In genomic region chr11:124612567-124613245, GRCh38 we compare ENCODE assay signal across 26 cellular contexts. TPM values are rescaled to one million over a fixed set of nuclear protein-coding genes. Genes with fewer than 3 reads are reported as not detected.
DNase-seq lines count a peak whose midpoint lies in the region; ATAC-seq, FAIRE-seq and TF ChIP-seq lines count a peak whose summit lies in the region.
"Had no signal": no experiment of that assay in that cellular context is flagged by ENCODE, and none has a peak within 500 bp of the region (broad histone marks: within the 10 kb centered on the region; RNA-seq: fewer than 3 reads in every experiment).

No MANE protein-coding gene starts in this region.

- H3K36me3 ChIP-seq in BLaER1 treated with 17β-estradiol and CSF1 and Interleukin-3, amounts not matched to agents 10 nM and 100 nM, result no peaks in the 10 kb centered on the region
- H3K36me3 ChIP-seq in IMR-90 (ENCODE audit: control insufficient read depth, insufficient read depth, low read length) (no peaks in the 10 kb centered on the region), brain microvascular endothelial cell (replicated peaks) (no peaks in the 10 kb centered on the region), mesenchymal stem cell (ENCODE audit: control insufficient read depth in 1 of 2, insufficient read depth in 2 of 2, low read depth in 1 of 2, low read length in 2 of 2) (no peaks in the 10 kb centered on the region), mammary epithelial cell (ENCODE audit: insufficient read depth, low read length) (no peaks in the 10 kb centered on the region)
- H3K36me3 ChIP-seq: esophagus muscularis mucosa had no signal

- ATAC-seq in IMR-90 (ENCODE audit: low read depth) (peak; percentile 79), GM21576 (IDR thresholded peaks at IDR 0.05; ENCODE audit: unreplicated experiment) (no peak)
- ATAC-seq: HCT116, left lobe of liver, psoas muscle had no signal

- peaks cover 8 to 31% (median 27%) of the 10 kb centered on the region in 10 experiments; a peak in 19 of 20 replicates for H3K4me1 ChIP-seq in BLaER1 treated with 17β-estradiol and CSF1 and Interleukin-3, amounts not matched to agents 10 nM and 100 nM
- H3K4me1 ChIP-seq in IMR-90 (ENCODE audit: control insufficient read depth, insufficient read depth, low read length), result no peaks in the 10 kb centered on the region
- no peaks in the 10 kb centered on the region for H3K4me1 ChIP-seq in mesenchymal stem cell (ENCODE audit: control insufficient read depth, insufficient read depth, low read depth, low read length)
- no peaks in the 10 kb centered on the region for H3K4me1 ChIP-seq in mammary epithelial cell (ENCODE audit: insufficient read depth, low read length)
- H3K4me1 ChIP-seq: esophagus muscularis mucosa, psoas muscle had no signal

- H2AK5ac ChIP-seq in IMR-90 (ENCODE audit: low read depth, low read length) (no peak overlapping the region), mesenchymal stem cell (ENCODE audit: low read length, severe bottlenecking) (no peak overlapping the region)

- no peaks in the 10 kb centered on the region for H3K79me2 ChIP-seq in mammary epithelial cell (ENCODE audit: insufficient read depth, low read length)

- no peak overlapping the region for H2BK12ac ChIP-seq in mesenchymal stem cell (ENCODE audit: low read length in 2 of 2)

- 50% methylated on average over 2 of the region's 10 CpGs; no CpG with 5 or more reads in 1 of the 2 experiments for WGBS in IMR-90 (ENCODE audit: extremely low coverage in 2 of 2, insufficient read length in 1 of 2), 2 experiments
- WGBS in mesenchymal stem cell, result 73% methylated on average over 10 of the region's 10 CpGs
- WGBS in mammary epithelial cell (ENCODE audit: low coverage, missing lambda C conversion rate), result 83% methylated on average over 10 of the region's 10 CpGs

- H3K4me3 ChIP-seq in BLaER1 treated with 17β-estradiol and CSF1 and Interleukin-3, amounts not matched to agents 10 nM and 100 nM, result no peak overlapping the region
- H3K4me3 ChIP-seq in IMR-90 (ENCODE audit: insufficient read depth, low read depth, low read length), result no peak overlapping the region
- H3K4me3 ChIP-seq in brain microvascular endothelial cell (ENCODE audit: low read depth, low read length), result no peak overlapping the region
- no peak overlapping the region for H3K4me3 ChIP-seq in mesenchymal stem cell (ENCODE audit: insufficient read depth in 1 of 2, low read depth in 1 of 2, low read length in 2 of 2)
- H3K4me3 ChIP-seq in mammary epithelial cell (replicated peaks in 1 of 3; ENCODE audit: insufficient read depth in 1 of 3, low read depth in 2 of 3, low read length in 3 of 3), result no peak overlapping the region
- H3K4me3 ChIP-seq: esophagus muscularis mucosa, psoas muscle, smooth muscle cell had no signal

- no peak for TF ChIP-seq RAD21 in IMR-90 (IDR thresholded peaks at IDR 0.05; ENCODE audit: low read length)

- H4K8ac ChIP-seq in IMR-90 (ENCODE audit: low read depth in 2 of 2, low read length in 2 of 2) (no peak overlapping the region), mesenchymal stem cell (ENCODE audit: low read length) (no peak overlapping the region)

- POLR2A ChIA-PET in IMR-90 (lab: Charles Lee; ENCODE audit: unreplicated experiment), result no interaction called here

- H3K27ac ChIP-seq in BLaER1 treated with 17β-estradiol and CSF1 and Interleukin-3, amounts not matched to agents 10 nM and 100 nM, result no peak overlapping the region
- H3K27ac ChIP-seq in IMR-90 (ENCODE audit: insufficient read depth, low read length) (no peak overlapping the region), brain microvascular endothelial cell (no peak overlapping the region), mesenchymal stem cell (ENCODE audit: low read length, poor library complexity, severe bottlenecking) (no peak overlapping the region), mammary epithelial cell (ENCODE audit: insufficient read depth, low read depth, low read length) (no peak overlapping the region)
- H3K27ac ChIP-seq: esophagus muscularis mucosa, psoas muscle, VCaP had no signal

- H3K18ac ChIP-seq in IMR-90 (ENCODE audit: low read depth, low read length) (no peak overlapping the region), mesenchymal stem cell (ENCODE audit: low read depth in 1 of 2, low read length in 2 of 2) (no peak overlapping the region)

- no peak overlapping the region for H2AK9ac ChIP-seq in IMR-90 (replicated peaks; ENCODE audit: low read depth, low read length, poor library complexity)

- H2BK120ac ChIP-seq in IMR-90 (ENCODE audit: low read depth, low read length) (no peak overlapping the region), mesenchymal stem cell (ENCODE audit: low read depth, low read length) (no peak overlapping the region)

- intact Hi-C loops in IMR-90 (cut with micrococcal nuclease), result no loop called here
- intact Hi-C loops in mammary epithelial cell (cut with micrococcal nuclease), result no loop called here

- no peak overlapping the region for H3K14ac ChIP-seq in IMR-90 (replicated peaks; ENCODE audit: low read depth, low read length)
- H3K14ac ChIP-seq in mesenchymal stem cell (ENCODE audit: low read length in 2 of 2), result no peak overlapping the region

- TF ChIP-seq POLR2A in IMR-90 (IDR thresholded peaks at IDR 0.05; ENCODE audit: low read depth, low read length), result no peak

- BruUV-seq in IMR-90 (replicated peaks; lab: Mats Ljungman, UMichigan) (no TSS peak), mammary epithelial cell (replicated peaks; lab: Mats Ljungman, UMichigan) (no TSS peak)

- H2BK5ac ChIP-seq in IMR-90 (ENCODE audit: low read depth, low read length, poor library complexity, severe bottlenecking), result no peak overlapping the region
- H2BK5ac ChIP-seq in mesenchymal stem cell (ENCODE audit: low read depth, low read length, poor library complexity, severe bottlenecking), result no peak overlapping the region

- H3K56ac ChIP-seq in IMR-90 (ENCODE audit: extremely low read depth, insufficient read depth, low read length), result no peak overlapping the region

- CTCF ChIA-PET in IMR-90 (lab: Yijun Ruan, JAX), result no interaction called here
- CTCF ChIA-PET in mammary epithelial cell (lab: Charles Lee; ENCODE audit: low non-redundant PET), result no interaction called here

- no peaks in the 10 kb centered on the region for H4K20me1 ChIP-seq in BLaER1 treated with 17β-estradiol and CSF1 and Interleukin-3, amounts not matched to agents 10 nM and 100 nM
- H4K20me1 ChIP-seq in IMR-90 (ENCODE audit: insufficient read depth, low read length) (no peaks in the 10 kb centered on the region), mammary epithelial cell (ENCODE audit: insufficient read depth, low read length) (no peaks in the 10 kb centered on the region)

- H3K9ac ChIP-seq in BLaER1 treated with 17β-estradiol and CSF1 and Interleukin-3, amounts not matched to agents 10 nM and 100 nM, result no peak overlapping the region
- H3K9ac ChIP-seq in IMR-90 (ENCODE audit: low read depth, low read length), result no peak overlapping the region
- no peak overlapping the region for H3K9ac ChIP-seq in mesenchymal stem cell (ENCODE audit: low read length)
- H3K9ac ChIP-seq in mammary epithelial cell (ENCODE audit: insufficient read depth, low read length), result no peak overlapping the region

- H3K4ac ChIP-seq in IMR-90 (ENCODE audit: low read depth, low read length), result no peak overlapping the region
- no peak overlapping the region for H3K4ac ChIP-seq in mesenchymal stem cell (ENCODE audit: low read depth in 1 of 2, low read length in 2 of 2)

- H3K4me2 ChIP-seq in BLaER1 treated with 17β-estradiol and CSF1 and Interleukin-3, amounts not matched to agents 10 nM and 100 nM, result peak overlapping the region; percentile 29 to 74 (median 59); a peak in 21 of 22 replicates
- no peak overlapping the region for H3K4me2 ChIP-seq in IMR-90 (ENCODE audit: low read depth, low read length)
- H3K4me2 ChIP-seq in mesenchymal stem cell (ENCODE audit: low read length, poor library complexity, severe bottlenecking), result no peak overlapping the region
- H3K4me2 ChIP-seq in mammary epithelial cell (ENCODE audit: insufficient read depth, low read depth, low read length), result no peak overlapping the region
- H3K4me2 ChIP-seq: smooth muscle cell had no signal

- H3K9me1 ChIP-seq in IMR-90 (ENCODE audit: insufficient read depth, low read length), result no peaks in the 10 kb centered on the region

- no peaks in the 10 kb centered on the region for H3K27me3 ChIP-seq in BLaER1 treated with 17β-estradiol and CSF1 and Interleukin-3, amounts not matched to agents 10 nM and 100 nM
- H3K27me3 ChIP-seq in IMR-90 (ENCODE audit: control insufficient read depth, insufficient read depth, low read length) (peaks cover 3% of the 10 kb centered on the region), brain microvascular endothelial cell (replicated peaks) (no peaks in the 10 kb centered on the region), mesenchymal stem cell (ENCODE audit: control insufficient read depth in 1 of 2, insufficient read depth in 1 of 2, low read length in 2 of 2) (peaks cover 0 to 27% of the 10 kb centered on the region in 2 experiments), mammary epithelial cell (ENCODE audit: insufficient read depth, low read length) (no peaks in the 10 kb centered on the region)

- no peak overlapping the region for H2BK20ac ChIP-seq in IMR-90 (ENCODE audit: low read depth, low read length)

- no peak overlapping the region for H4K5ac ChIP-seq in IMR-90 (ENCODE audit: low read depth, low read length)

- H4K91ac ChIP-seq in IMR-90 (ENCODE audit: insufficient read depth, low read depth, low read length), result no peak overlapping the region
- no peak overlapping the region for H4K91ac ChIP-seq in mesenchymal stem cell (ENCODE audit: low read length)

- in situ Hi-C loops in IMR-90 (cut with MboI; ENCODE audit: low sequenced_read_pairs) (no loop called here), brain microvascular endothelial cell (cut with HindIII; ENCODE audit: low pct_ligation_motif_present, low sequenced_read_pairs) (no loop called here), mammary epithelial cell (cut with MboI; ENCODE audit: low sequenced_read_pairs in 2 of 2) (no loop called here)

- no peak overlapping the region for H3K23ac ChIP-seq in IMR-90 (ENCODE audit: low read depth, low read length)
- H3K23ac ChIP-seq in mesenchymal stem cell (ENCODE audit: low read length in 2 of 2), result peak overlapping the region in 1 of 2 experiments; percentile 72

- no peak for FAIRE-seq in RCC 7860 (lab: Jason Lieb, UNC)

- no peak overlapping the region for H2BK15ac ChIP-seq in IMR-90 (ENCODE audit: low read depth, low read length)
- no peak overlapping the region for H2BK15ac ChIP-seq in mesenchymal stem cell (ENCODE audit: low read depth, poor library complexity, severe bottlenecking)

- H3K79me1 ChIP-seq in IMR-90 (ENCODE audit: low read depth in 1 of 2, low read length in 2 of 2) (no peaks in the 10 kb centered on the region), mesenchymal stem cell (replicated peaks; ENCODE audit: low read length, poor library complexity, severe bottlenecking) (no peaks in the 10 kb centered on the region)

- no peaks in the 10 kb centered on the region for H3K9me3 ChIP-seq in BLaER1 treated with 17β-estradiol and CSF1 and Interleukin-3, amounts not matched to agents 10 nM and 100 nM (replicated peaks in 1 of 11)
- H3K9me3 ChIP-seq in IMR-90 (ENCODE audit: control insufficient read depth, insufficient read depth, low read length) (no peaks in the 10 kb centered on the region), mesenchymal stem cell (ENCODE audit: control insufficient read depth, low read length) (no peaks in the 10 kb centered on the region), mammary epithelial cell (replicated peaks; ENCODE audit: insufficient read depth, low read length) (no peaks in the 10 kb centered on the region)
- H3K9me3 ChIP-seq: esophagus muscularis mucosa, psoas muscle had no signal

- no peak for TF ChIP-seq CTCF in IMR-90 (conservative IDR thresholded peaks at IDR 0.05; ENCODE audit: low read depth, low read length)
- TF ChIP-seq CTCF in brain microvascular endothelial cell (IDR thresholded peaks at IDR 0.05; ENCODE audit: low read depth, low read length, missing control alignments), result no peak
- no peak for TF ChIP-seq CTCF in mammary epithelial cell (conservative IDR thresholded peaks at IDR 0.05 in 1 of 2, IDR thresholded peaks at IDR 0.05 in 1 of 2; ENCODE audit: extremely low read depth in 1 of 2, insufficient read depth in 1 of 2, low read depth in 1 of 2, low read length in 2 of 2)

- DNase-seq in IMR-90 (peak; percentile 23), brain microvascular endothelial cell (peak; percentile 12), mesenchymal stem cell (peak; percentile 9), mammary epithelial cell (no peak), RCC 7860 (ENCODE audit: low spot score) (no peak), NCI-H1092 treated with DMSO at 0.1 percent for 48 hours (lab: John Stamatoyannopoulos, UW) (no peak)
- DNase-seq: activated naive CD4-positive, alpha-beta T cell; activated T-cell treated with anti-CD3 and anti-CD28 coated beads, Interleukin-2, amount 50 U/mL, for 1 hour; Kasumi-1; midbrain; NCI-H2107; NCI-H524 treated with DMSO at 0.1 percent for 48 hours; psoas muscle had no signal

- H2AFZ ChIP-seq in IMR-90 (replicated peaks; ENCODE audit: low read length, poor library complexity), result no peak overlapping the region
- H2AFZ ChIP-seq in mesenchymal stem cell (ENCODE audit: low read depth, low read length), result no peak overlapping the region
- no peak overlapping the region for H2AFZ ChIP-seq in mammary epithelial cell (ENCODE audit: low read depth, low read length)

- dilution Hi-C loops in IMR-90 (cut with HindIII; ENCODE audit: low sequenced_read_pairs, unreplicated experiment), result no loop called here
- dilution Hi-C loops in mammary epithelial cell (cut with HindIII; ENCODE audit: low sequenced_read_pairs), result no loop called here

RNA-seq across cellular contexts. Expression of gene PANX3, which starts 1.5 kb away (rescaled TPM):
- not detected in 2 replicates for total RNA-seq in IMR-90 (2012; rRNA removed)
- not detected in 2 replicates for polyA plus RNA-seq in IMR-90 (2012; rRNA removed)
- not detected in 2 replicates for polyA plus RNA-seq in IMR-90 (2012; cell fraction: cytosol; rRNA removed)
- not detected in 2 replicates for polyA plus RNA-seq in IMR-90 (2012; cell fraction: nucleus; rRNA removed; ENCODE audit: low replicate concordance)
- not detected for polyA plus RNA-seq in mesenchymal stem cell (2013, experiment 1 of 2)
- not detected for polyA plus RNA-seq in mesenchymal stem cell (2013, experiment 2 of 2)
- not detected for total RNA-seq in mammary epithelial cell
- not detected for polyA plus RNA-seq in mammary epithelial cell
- polyA minus RNA-seq in mammary epithelial cell, result not detected
- total RNA-seq: activated CD4-positive, alpha-beta memory T cell treated with anti-CD3 and anti-CD28 coated beads for 36 hours; CD8-positive, alpha-beta T cell; esophagus muscularis mucosa; HT1080; left lobe of liver; psoas muscle; SK-MEL-5; smooth muscle cell; T-helper 2 cell treated with Interferon-gamma antibody and Interleukin-4, amounts not matched to agents 100 ng/mL and 5 ng/mL, for 36 hours had no signal
- polyA plus RNA-seq: neural cell, psoas muscle, smooth muscle cell had no signal

RNA-seq across cellular contexts. Expression of gene TBRG1, which starts 10.0 kb away (rescaled TPM):
- total RNA-seq in IMR-90 (2012; rRNA removed) (11.9 and 13.3 TPM in 2 replicates), mammary epithelial cell (10 to 100 TPM; 28.8 to 36.9 TPM)
- polyA plus RNA-seq in IMR-90 (2012; rRNA removed) (20.2 and 23.2 TPM in 2 replicates), mammary epithelial cell (20.5 TPM)
- 7.0 and 10.4 TPM in 2 replicates for polyA plus RNA-seq in IMR-90 (2012; cell fraction: cytosol; rRNA removed)
- polyA plus RNA-seq in IMR-90 (2012; cell fraction: nucleus; rRNA removed; ENCODE audit: low replicate concordance), result 27.9 and 84.2 TPM in 2 replicates
- polyA plus RNA-seq in mesenchymal stem cell (2013, experiment 1 of 2), result 42.2 TPM
- polyA plus RNA-seq in mesenchymal stem cell (2013, experiment 2 of 2), result 44.4 TPM
- polyA minus RNA-seq in mammary epithelial cell, result 2.5 TPM

RNA-seq across cellular contexts. Expression of gene OR8A1, which starts 42.9 kb away (rescaled TPM):
- not detected in 2 replicates for total RNA-seq in IMR-90 (2012; rRNA removed)
- polyA plus RNA-seq in IMR-90 (2012; rRNA removed), result not detected in 2 replicates
- polyA plus RNA-seq in IMR-90 (2012; cell fraction: cytosol; rRNA removed), result not detected in 2 replicates
- not detected in 2 replicates for polyA plus RNA-seq in IMR-90 (2012; cell fraction: nucleus; rRNA removed; ENCODE audit: low replicate concordance)
- not detected for polyA plus RNA-seq in mesenchymal stem cell (2013, experiment 1 of 2)
- not detected for polyA plus RNA-seq in mesenchymal stem cell (2013, experiment 2 of 2)
- total RNA-seq in mammary epithelial cell, result not detected
- not detected for polyA plus RNA-seq in mammary epithelial cell
- not detected for polyA minus RNA-seq in mammary epithelial cell
- total RNA-seq: activated CD4-positive, alpha-beta memory T cell treated with anti-CD3 and anti-CD28 coated beads for 36 hours; CD8-positive, alpha-beta T cell; esophagus muscularis mucosa; HT1080; left lobe of liver; psoas muscle; SK-MEL-5; smooth muscle cell; T-helper 2 cell treated with Interferon-gamma antibody and Interleukin-4, amounts not matched to agents 100 ng/mL and 5 ng/mL, for 36 hours had no signal
- polyA plus RNA-seq: neural cell, psoas muscle, smooth muscle cell had no signal

Comparison
In these comparisons a context has a peak if more than half of its experiments do, and no peak if none do; other contexts are left out.
1. H3K4me2 ChIP-seq: peak in BLaER1 treated with 17β-estradiol and CSF1 and Interleukin-3, amounts not matched to agents 10 nM and 100 nM (11 of 11); none in IMR-90 (single experiment), mesenchymal stem cell (single experiment) and mammary epithelial cell (single experiment).
2. DNase-seq: peak in IMR-90 (single experiment), brain microvascular endothelial cell (single experiment) and mesenchymal stem cell (single experiment); none in mammary epithelial cell (single experiment), RCC 7860 (single experiment) and NCI-H1092 treated with DMSO at 0.1 percent for 48 hours (single experiment).